In the genomic region with DNA sequence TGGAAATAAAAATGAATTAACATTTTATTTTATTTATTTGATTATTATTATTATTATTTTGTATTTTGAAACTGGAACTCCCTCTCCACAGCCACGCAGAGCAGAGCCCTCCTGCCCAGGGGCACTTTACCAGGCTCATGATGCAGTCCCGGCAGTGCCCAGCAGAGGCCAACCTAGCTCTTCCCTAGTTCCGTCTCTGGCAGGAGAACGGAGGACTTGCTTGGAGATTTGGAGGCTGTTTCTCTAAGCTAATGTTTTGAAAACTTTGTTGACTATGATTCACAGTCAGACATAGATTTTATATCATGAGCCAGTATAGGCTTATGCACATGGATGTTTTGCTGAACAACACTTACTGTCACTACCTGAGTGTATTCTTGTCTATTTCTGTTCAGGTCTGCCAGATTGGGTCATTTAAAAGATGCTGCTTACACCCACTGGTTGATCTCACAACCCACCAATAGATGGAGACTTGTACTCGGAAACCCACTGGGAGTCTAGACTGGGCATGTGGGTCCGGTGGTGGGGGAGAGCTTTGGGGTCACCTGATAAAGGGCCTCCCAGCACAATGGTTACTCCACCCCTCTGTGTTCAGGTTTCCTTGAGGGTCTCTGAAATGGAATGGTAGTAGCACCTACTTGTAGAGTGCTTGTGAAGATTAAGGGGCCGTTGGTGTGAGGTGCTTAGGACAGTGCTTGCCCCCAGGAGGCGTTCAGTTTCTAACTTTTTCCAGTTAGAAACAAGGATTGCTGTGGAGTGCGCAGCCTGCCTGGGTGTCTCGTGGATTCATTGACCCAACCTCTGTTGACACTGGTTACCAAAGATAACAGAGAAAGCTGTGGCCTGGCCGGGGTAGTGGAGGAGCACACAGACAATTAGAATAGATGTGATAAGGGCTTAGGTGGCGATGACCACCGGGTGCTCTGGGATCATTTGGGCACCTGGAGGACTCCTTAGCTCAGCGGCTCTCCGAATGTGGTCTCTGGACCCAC, we compare ENCODE assay signal across 8 cellular contexts.
A peak's percentile ranks its signal among the peaks of the same experiment; 100 is the strongest.
DNase-seq lines count a peak whose midpoint lies in the region; ATAC-seq, FAIRE-seq and TF ChIP-seq lines count a peak whose summit lies in the region.

No MANE protein-coding gene starts in this region.

- H3K9me3 ChIP-seq in DND-41 (ENCODE audit: insufficient read depth, low read length, severe bottlenecking) (no peaks in the 10 kb centered on the region), gastroesophageal sphincter (no peaks in the 10 kb centered on the region), parathyroid adenoma (ENCODE audit: control insufficient read depth, low read length) (no peaks in the 10 kb centered on the region)

- H3K4me3 ChIP-seq in DND-41 (ENCODE audit: low read depth in 1 of 2, low read length in 2 of 2) = no peak overlapping the region
- H3K4me3 ChIP-seq in gastroesophageal sphincter = no peak overlapping the region
- no peak overlapping the region for H3K4me3 ChIP-seq in parathyroid adenoma (ENCODE audit: low read depth, low read length)

- no peak overlapping the region for H3K27ac ChIP-seq in DND-41 (ENCODE audit: low read length)
- H3K27ac ChIP-seq in gastroesophageal sphincter = no peak overlapping the region
- no peak overlapping the region for H3K27ac ChIP-seq in parathyroid adenoma

- WGBS in gastroesophageal sphincter (ENCODE audit: low coverage in 1 of 2), 2 donors = 49 to 57% methylated on average over 11 to 14 of the region's 15 CpGs

- H3K36me3 ChIP-seq in DND-41 (ENCODE audit: insufficient read depth, low read length) = no peaks in the 10 kb centered on the region
- no peaks in the 10 kb centered on the region for H3K36me3 ChIP-seq in gastroesophageal sphincter
- no peaks in the 10 kb centered on the region for H3K36me3 ChIP-seq in parathyroid adenoma (ENCODE audit: control insufficient read depth, insufficient read depth, low read length)

- H2AFZ ChIP-seq in DND-41 (ENCODE audit: low read depth, low read length) = no peak overlapping the region
- no peak overlapping the region for H2AFZ ChIP-seq in parathyroid adenoma

- H4K20me1 ChIP-seq in DND-41 (ENCODE audit: insufficient read depth, low read length) = 0 out of 2 replicates have a peak, but pooled peaks cover 2% of the 10 kb centered on the region

- no peak for TF ChIP-seq EP300 in gastroesophageal sphincter (IDR thresholded peaks at IDR 0.05)

- FAIRE-seq in urothelium cell line (lab: Jason Lieb, UNC) = no peak

- H3K4me1 ChIP-seq in DND-41 (ENCODE audit: insufficient read depth, low read length) (no peaks in the 10 kb centered on the region), gastroesophageal sphincter (peaks cover 0 to 7% (median 2%) of the 10 kb centered on the region in 3 donors), parathyroid adenoma (peaks cover 5% of the 10 kb centered on the region)

- ATAC-seq in DND-41 (ENCODE audit: insufficient read depth, low read depth) = peak; percentile 92
- ATAC-seq in GM21723 (IDR thresholded peaks at IDR 0.05; ENCODE audit: unreplicated experiment) = peak; percentile 85
- ATAC-seq in gastroesophageal sphincter = peak; percentile 81

- H3K4me2 ChIP-seq in DND-41 (ENCODE audit: insufficient read depth, low read length) (no peak overlapping the region), parathyroid adenoma (ENCODE audit: low read length) (no peak overlapping the region)

- H3K79me2 ChIP-seq in DND-41 (ENCODE audit: insufficient read depth, low read length) (no peaks in the 10 kb centered on the region), parathyroid adenoma (peaks cover 2% of the 10 kb centered on the region)

- no peak for TF ChIP-seq POLR2A in gastroesophageal sphincter (IDR thresholded peaks at IDR 0.05)

- H3K27me3 ChIP-seq in DND-41 (ENCODE audit: insufficient read depth, low read length, poor library complexity) = no peaks in the 10 kb centered on the region
- H3K27me3 ChIP-seq in gastroesophageal sphincter = no peaks in the 10 kb centered on the region
- no peaks in the 10 kb centered on the region for H3K27me3 ChIP-seq in parathyroid adenoma (ENCODE audit: control insufficient read depth, insufficient read depth, low read length)

- peak; percentile 77 for DNase-seq in DND-41
- peak; percentile 29 for DNase-seq in SHP77 treated with DMSO at 0.1 percent for 48 hours (lab: John Stamatoyannopoulos, UW)
- peak; percentile 25 for DNase-seq in activated gamma-delta T cell treated with anti-CD3 and anti-CD28 coated beads, Interleukin-2, amount 50 U/mL, for 16 hours (ENCODE audit: low read depth)
- peak; percentile 59 for DNase-seq in urothelium cell line (ENCODE audit: low spot score)

- H3K9ac ChIP-seq in DND-41 (ENCODE audit: low read depth, low read length) (no peak overlapping the region), parathyroid adenoma (no peak overlapping the region)

- peak; percentile 90 for TF ChIP-seq CTCF in DND-41 (IDR thresholded peaks at IDR 0.05; ENCODE audit: borderline replicate concordance, extremely low read depth, low read length, poor library complexity, severe bottlenecking)
- TF ChIP-seq CTCF in LNCAP (IDR thresholded peaks at IDR 0.05) = peak; percentile 91
- TF ChIP-seq CTCF in gastroesophageal sphincter (IDR thresholded peaks at IDR 0.05) = peak; percentile 80 to 91 (median 86)
- TF ChIP-seq CTCF in parathyroid adenoma (IDR thresholded peaks at IDR 0.05) = peak; percentile 90

Comparison
In these comparisons a context has a peak if more than half of its experiments do, and no peak if none do; other contexts are left out.
1. DNase-seq: peak in every context shown above with its lines; median percentile 77 in DND-41; 59 in urothelium cell line; 29 in SHP77 treated with DMSO at 0.1 percent for 48 hours; 25 in activated gamma-delta T cell treated with anti-CD3 and anti-CD28 coated beads, Interleukin-2, amount 50 U/mL, for 16 hours.